ENCODE assay signal across 8 cellular contexts in genomic region chr6:136289327-136289578, GRCh38. TPM values are rescaled to one million over a fixed set of nuclear protein-coding genes. Genes with fewer than 3 reads are reported as not detected.
DNase-seq lines count a peak whose midpoint lies in the region; ATAC-seq and TF ChIP-seq lines count a peak whose summit lies in the region.

No MANE protein-coding gene starts in this region.

- H3K27me3 Mint-ChIP-seq in neural crest cell (ENCODE audit: low read depth): peaks cover 4% of the 10 kb centered on the region
- H3K27me3 Mint-ChIP-seq in stimulated activated naive CD8-positive, alpha-beta T cell treated with anti-CD3 and anti-CD28 coated beads, Interleukin-15, amount 100 ng/mL, for 72 hours: no peaks in the 10 kb centered on the region

- peak overlapping the region; percentile 100 for H3K27ac Mint-ChIP-seq in neural crest cell (ENCODE audit: unreplicated experiment)
- H3K27ac Mint-ChIP-seq in stimulated activated naive CD8-positive, alpha-beta T cell treated with anti-CD3 and anti-CD28 coated beads, Interleukin-15, amount 100 ng/mL, for 72 hours: peak overlapping the region; percentile 100

- peak; percentile 70 for ATAC-seq in stimulated activated naive CD8-positive, alpha-beta T cell treated with anti-CD3 and anti-CD28 coated beads, Interleukin-15, amount 100 ng/mL, for 72 hours

- peaks cover 55% of the 10 kb centered on the region for H3K4me1 Mint-ChIP-seq in neural crest cell
- peaks cover 63% of the 10 kb centered on the region for H3K4me1 Mint-ChIP-seq in stimulated activated naive CD8-positive, alpha-beta T cell treated with anti-CD3 and anti-CD28 coated beads, Interleukin-15, amount 100 ng/mL, for 72 hours

- TF ChIP-seq CTCF in foreskin fibroblast (IDR thresholded peaks at IDR 0.05; ENCODE audit: low read depth, low read length): no peak
- no peak for TF ChIP-seq CTCF in neural crest cell (conservative IDR thresholded peaks at IDR 0.05)

- H3K9me3 Mint-ChIP-seq in neural crest cell: no peaks in the 10 kb centered on the region
- H3K9me3 Mint-ChIP-seq in stimulated activated naive CD8-positive, alpha-beta T cell treated with anti-CD3 and anti-CD28 coated beads, Interleukin-15, amount 100 ng/mL, for 72 hours: no peaks in the 10 kb centered on the region

- peak overlapping the region; percentile 100 for H3K4me3 Mint-ChIP-seq in neural crest cell
- H3K4me3 Mint-ChIP-seq in stimulated activated naive CD8-positive, alpha-beta T cell treated with anti-CD3 and anti-CD28 coated beads, Interleukin-15, amount 100 ng/mL, for 72 hours: peak overlapping the region; percentile 94 to 98

- H3K4me3 ChIP-seq in foreskin fibroblast (ENCODE audit: low read depth in 1 of 2, low read length in 2 of 2): peak overlapping the region; percentile 97

- H3K36me3 Mint-ChIP-seq in neural crest cell (ENCODE audit: low read depth): peaks cover 3% of the 10 kb centered on the region

- DNase-seq in DMS53 treated with DMSO at 0.1 percent for 48 hours (lab: John Stamatoyannopoulos, UW; ENCODE audit: unreplicated experiment) (peak; percentile 70), H4 (ENCODE audit: low spot score) (peak; percentile 75), M059J (ENCODE audit: low read depth) (peak; percentile 90), SHP77 (lab: John Stamatoyannopoulos, UW) (peak; percentile 81 to 88), activated gamma-delta T cell treated with Interleukin-2 at 50 U/mL for 16 hours (peak; percentile 91), foreskin fibroblast (peak; percentile 82 to 95), neural crest cell (ENCODE audit: low read depth, low spot score) (peak; percentile 88)
- DNase-seq in stimulated activated naive CD8-positive, alpha-beta T cell treated with anti-CD3 and anti-CD28 coated beads, Interleukin-15, amount 100 ng/mL, for 72 hours: peak; percentile 94 to 96

RNA-seq across cellular contexts. Expression of gene BCLAF1, which starts 0.4 kb away (rescaled TPM):
- 70.0 and 71.3 TPM in 2 replicates for total RNA-seq in H4 (2014; rRNA removed; shearing (Covaris generic))
- 71.8 and 131 TPM in 2 replicates for total RNA-seq in M059J (2014; rRNA removed; shearing (Covaris generic))
- 253 and 266 TPM in 2 replicates for total RNA-seq in neural crest cell

RNA-seq across cellular contexts. Expression of gene MTFR2, which starts 39.1 kb away (rescaled TPM):
- 2.1 and 4.5 TPM in 2 replicates for total RNA-seq in H4 (2014; rRNA removed; shearing (Covaris generic))
- 12.0 and 12.4 TPM in 2 replicates for total RNA-seq in M059J (2014; rRNA removed; shearing (Covaris generic))
- total RNA-seq in neural crest cell: 5.7 and 6.7 TPM in 2 replicates

Comparison
In these comparisons a context has a peak if more than half of its experiments do, and no peak if none do; other contexts are left out.
1. Peak in every context shown above with its lines: DNase-seq, ATAC-seq and H3K4me3 ChIP-seq.